In genomic region chr22:23313791-23314567, GRCh38 we compare ENCODE assay signal across 18 cellular contexts.
DNase-seq lines count a peak whose midpoint lies in the region; ATAC-seq and TF ChIP-seq lines count a peak whose summit lies in the region.
"Had no signal": no experiment of that assay in that cellular context is flagged by ENCODE, and none has a peak within 500 bp of the region (broad histone marks: within the 10 kb centered on the region; RNA-seq: fewer than 3 reads in every experiment).

No MANE protein-coding gene starts in this region.

- no peaks in the 10 kb centered on the region for H3K4me1 ChIP-seq in sigmoid colon
- H3K4me1 ChIP-seq: A549 had no signal

- H3K4me3 Mint-ChIP-seq in activated T-helper 1 cell treated with anti-CD3 and anti-CD28 coated beads, Interleukin-12 subunit alpha, Interleukin-12 subunit beta, Interleukin-2, Interleukin-4 antibody, amounts not matched to agents 30 ng/mL and 10 ng/mL and 1 ng/mL, durations not matched to agents 14 hours and 24 hours and 36 hours, result no peak overlapping the region
- H3K4me3 Mint-ChIP-seq in naive B cell (no peak overlapping the region), type B pancreatic cell (no peak overlapping the region)

- H3K27me3 Mint-ChIP-seq in activated T-helper 1 cell treated with anti-CD3 and anti-CD28 coated beads, Interleukin-12 subunit alpha, Interleukin-12 subunit beta, Interleukin-2, Interleukin-4 antibody, amounts not matched to agents 30 ng/mL and 10 ng/mL and 1 ng/mL, durations not matched to agents 14 hours and 24 hours and 36 hours (ENCODE audit: insufficient read depth), result no peaks in the 10 kb centered on the region
- no peaks in the 10 kb centered on the region for H3K27me3 Mint-ChIP-seq in naive B cell
- H3K27me3 Mint-ChIP-seq in type B pancreatic cell, result no peaks in the 10 kb centered on the region

- H3K9me3 ChIP-seq in sigmoid colon, result no peaks in the 10 kb centered on the region
- H3K9me3 ChIP-seq: A549; BLaER1 treated with 17β-estradiol and CSF1 and Interleukin-3, amounts not matched to agents 10 nM and 100 nM had no signal

- intact Hi-C loops in activated T-helper 1 cell treated with anti-CD3 and anti-CD28 coated beads, Interleukin-12 subunit alpha, Interleukin-12 subunit beta, Interleukin-2, Interleukin-4 antibody, amounts not matched to agents 30 ng/mL and 10 ng/mL and 1 ng/mL, durations not matched to agents 14 hours and 24 hours and 36 hours (cut with micrococcal nuclease), result no loop called here
- intact Hi-C loops in sigmoid colon (cut with DNase I), result loop anchor here (2.0 kb wide), 1 partner anchor 277 kb away; no protein-coding TSS in a partner anchor

- TF ChIP-seq EP300 in sigmoid colon (IDR thresholded peaks at IDR 0.05), result no peak

- no peaks in the 10 kb centered on the region for H3K36me3 Mint-ChIP-seq in activated naive CD4-positive, alpha-beta T cell treated with anti-CD3 and anti-CD28 coated beads, Interleukin-2, amount 50 U/mL, for 72 hours
- H3K36me3 Mint-ChIP-seq in activated T-helper 1 cell treated with anti-CD3 and anti-CD28 coated beads, Interleukin-12 subunit alpha, Interleukin-12 subunit beta, Interleukin-2, Interleukin-4 antibody, amounts not matched to agents 30 ng/mL and 10 ng/mL and 1 ng/mL, durations not matched to agents 14 hours and 24 hours and 36 hours (ENCODE audit: low read depth), result peaks cover 3% of the 10 kb centered on the region
- peaks cover 0 to 7% of the 10 kb centered on the region in 2 donors for H3K36me3 Mint-ChIP-seq in naive B cell
- H3K36me3 Mint-ChIP-seq in type B pancreatic cell, result no peaks in the 10 kb centered on the region

- DNase-seq in activated naive CD4-positive, alpha-beta T cell treated with anti-CD3 and anti-CD28 coated beads, Interleukin-2, amount 50 U/mL, for 72 hours (ENCODE audit: low spot score in 2 of 2), result no peak
- DNase-seq in activated naive CD4-positive, alpha-beta T cell treated with Interleukin-2 at 50 U/mL for 16 hours, result no peak
- DNase-seq in activated T-helper 1 cell treated with anti-CD3 and anti-CD28 coated beads, Interleukin-12 subunit alpha, Interleukin-12 subunit beta, Interleukin-2, Interleukin-4 antibody, amounts not matched to agents 30 ng/mL and 10 ng/mL and 1 ng/mL, durations not matched to agents 14 hours and 24 hours and 36 hours (ENCODE audit: low spot score), result no peak
- DNase-seq in naive B cell (no peak), type B pancreatic cell (ENCODE audit: extremely low spot score, unreplicated experiment) (peak; percentile 56), sigmoid colon (no peak), occipital lobe (lab: John Stamatoyannopoulos, UW) (no peak)
- DNase-seq in stimulated activated naive CD8-positive, alpha-beta T cell treated with anti-CD3 and anti-CD28 coated beads, Interleukin-15, Interleukin-2, amounts not matched to agents 100 U/mL and 50 U/mL, for 24 hours, result no peak
- DNase-seq: DND-41, GOT3, KBM-7, MV-4-11, NCI-H1436, NCI-H2029, NCI-H774, PC-3 had no signal

- H3K27me3 ChIP-seq in sigmoid colon, result no peaks in the 10 kb centered on the region
- H3K27me3 ChIP-seq: BLaER1 treated with 17β-estradiol and CSF1 and Interleukin-3, amounts not matched to agents 10 nM and 100 nM had no signal

- peaks cover 0 to 30% (median 9%) of the 10 kb centered on the region in 4 donors for H3K36me3 ChIP-seq in sigmoid colon

- H3K4me1 Mint-ChIP-seq in activated T-helper 1 cell treated with anti-CD3 and anti-CD28 coated beads, Interleukin-12 subunit alpha, Interleukin-12 subunit beta, Interleukin-2, Interleukin-4 antibody, amounts not matched to agents 30 ng/mL and 10 ng/mL and 1 ng/mL, durations not matched to agents 14 hours and 24 hours and 36 hours (ENCODE audit: low read depth), result no peaks in the 10 kb centered on the region
- no peaks in the 10 kb centered on the region for H3K4me1 Mint-ChIP-seq in naive B cell
- H3K4me1 Mint-ChIP-seq in type B pancreatic cell (ENCODE audit: unreplicated experiment), result peaks cover 6% of the 10 kb centered on the region

- H3K4me3 ChIP-seq in sigmoid colon, result no peak overlapping the region
- H3K4me3 ChIP-seq: A549; BLaER1 treated with 17β-estradiol and CSF1 and Interleukin-3, amounts not matched to agents 10 nM and 100 nM had no signal

- no peak overlapping the region for H3K27ac ChIP-seq in sigmoid colon
- H3K27ac ChIP-seq: A549; BLaER1 treated with 17β-estradiol and CSF1 and Interleukin-3, amounts not matched to agents 10 nM and 100 nM had no signal

- ATAC-seq in activated naive CD4-positive, alpha-beta T cell treated with anti-CD3 and anti-CD28 coated beads, Interleukin-2, amount 50 U/mL, for 72 hours, result peak in 1 of 2 donors; percentile 13
- ATAC-seq in naive B cell (ENCODE audit: low read depth in 2 of 2), result no peak
- no peak for ATAC-seq in stimulated activated naive CD8-positive, alpha-beta T cell treated with anti-CD3 and anti-CD28 coated beads, Interleukin-15, Interleukin-2, amounts not matched to agents 100 U/mL and 50 U/mL, for 24 hours
- ATAC-seq: A549, PC-3 had no signal

- no peaks in the 10 kb centered on the region for H3K9me3 Mint-ChIP-seq in activated naive CD4-positive, alpha-beta T cell treated with anti-CD3 and anti-CD28 coated beads, Interleukin-2, amount 50 U/mL, for 72 hours
- no peaks in the 10 kb centered on the region for H3K9me3 Mint-ChIP-seq in activated T-helper 1 cell treated with anti-CD3 and anti-CD28 coated beads, Interleukin-12 subunit alpha, Interleukin-12 subunit beta, Interleukin-2, Interleukin-4 antibody, amounts not matched to agents 30 ng/mL and 10 ng/mL and 1 ng/mL, durations not matched to agents 14 hours and 24 hours and 36 hours
- no peaks in the 10 kb centered on the region for H3K9me3 Mint-ChIP-seq in naive B cell
- no peaks in the 10 kb centered on the region for H3K9me3 Mint-ChIP-seq in type B pancreatic cell

- peak overlapping the region; percentile 73 to 92 for H3K27ac Mint-ChIP-seq in activated naive CD4-positive, alpha-beta T cell treated with anti-CD3 and anti-CD28 coated beads, Interleukin-2, amount 50 U/mL, for 72 hours
- peak overlapping the region; percentile 9 for H3K27ac Mint-ChIP-seq in activated T-helper 1 cell treated with anti-CD3 and anti-CD28 coated beads, Interleukin-12 subunit alpha, Interleukin-12 subunit beta, Interleukin-2, Interleukin-4 antibody, amounts not matched to agents 30 ng/mL and 10 ng/mL and 1 ng/mL, durations not matched to agents 14 hours and 24 hours and 36 hours
- H3K27ac Mint-ChIP-seq in naive B cell, result peak overlapping the region in 4 of 6 donors; percentile 16 to 74 (median 57)
- no peak overlapping the region for H3K27ac Mint-ChIP-seq in type B pancreatic cell

- TF ChIP-seq POLR2A in sigmoid colon (IDR thresholded peaks at IDR 0.05), result no peak

- 90 to 91% methylated on average over 14 of the region's 14 CpGs for WGBS in sigmoid colon, 2 donors

- TF ChIP-seq CTCF in type B pancreatic cell (conservative IDR thresholded peaks at IDR 0.05), result no peak
- TF ChIP-seq CTCF in sigmoid colon (IDR thresholded peaks at IDR 0.05), result no peak
